Comparison of ENCODE assay signal across 1 cellular context in genomic region chr14:77033622-77034521, GRCh38.
TF ChIP-seq lines count a peak whose summit lies in the region.

No MANE protein-coding gene starts in this region.

TF ChIP-seq in HepG2, 621 proteins besides CTCF, POLR2A, EP300 and RAD21 (continued from another document and continues in another):
- TF ChIP-seq SNAI1 (CRISPR knock-in tag; IDR thresholded peaks at IDR 0.05; ENCODE audit: borderline replicate concordance): no peak
- 0 out of 2 replicates have a peak, but pooled peaks have one; percentile 27 for TF ChIP-seq DNMT3B (CRISPR knock-in tag; conservative IDR thresholded peaks at IDR 0.05)
- TF ChIP-seq MED13 (CRISPR knock-in tag; IDR thresholded peaks at IDR 0.05): peak; percentile 73; the same call in 1 of the 2 replicates
- TF ChIP-seq NFYB (CRISPR knock-in tag; IDR thresholded peaks at IDR 0.05): no peak
- TF ChIP-seq ZSCAN9 (CRISPR knock-in tag; IDR thresholded peaks at IDR 0.05; ENCODE audit: borderline replicate concordance): no peak
- no peak for TF ChIP-seq MNT (IDR thresholded peaks at IDR 0.05)
- TF ChIP-seq NCOR1 (IDR thresholded peaks at IDR 0.05; ENCODE audit: borderline replicate concordance, low read length): peak; percentile 74; the same call in 1 of the 2 replicates
- TF ChIP-seq, protein P1, sequence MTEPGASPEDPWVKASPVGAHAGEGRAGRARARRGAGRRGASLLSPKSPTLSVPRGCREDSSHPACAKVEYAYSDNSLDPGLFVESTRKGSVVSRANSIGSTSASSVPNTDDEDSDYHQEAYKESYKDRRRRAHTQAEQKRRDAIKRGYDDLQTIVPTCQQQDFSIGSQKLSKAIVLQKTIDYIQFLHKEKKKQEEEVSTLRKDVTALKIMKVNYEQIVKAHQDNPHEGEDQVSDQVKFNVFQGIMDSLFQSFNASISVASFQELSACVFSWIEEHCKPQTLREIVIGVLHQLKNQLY (CRISPR knock-in tag; IDR thresholded peaks at IDR 0.05): no peak
- TF ChIP-seq, protein P2, sequence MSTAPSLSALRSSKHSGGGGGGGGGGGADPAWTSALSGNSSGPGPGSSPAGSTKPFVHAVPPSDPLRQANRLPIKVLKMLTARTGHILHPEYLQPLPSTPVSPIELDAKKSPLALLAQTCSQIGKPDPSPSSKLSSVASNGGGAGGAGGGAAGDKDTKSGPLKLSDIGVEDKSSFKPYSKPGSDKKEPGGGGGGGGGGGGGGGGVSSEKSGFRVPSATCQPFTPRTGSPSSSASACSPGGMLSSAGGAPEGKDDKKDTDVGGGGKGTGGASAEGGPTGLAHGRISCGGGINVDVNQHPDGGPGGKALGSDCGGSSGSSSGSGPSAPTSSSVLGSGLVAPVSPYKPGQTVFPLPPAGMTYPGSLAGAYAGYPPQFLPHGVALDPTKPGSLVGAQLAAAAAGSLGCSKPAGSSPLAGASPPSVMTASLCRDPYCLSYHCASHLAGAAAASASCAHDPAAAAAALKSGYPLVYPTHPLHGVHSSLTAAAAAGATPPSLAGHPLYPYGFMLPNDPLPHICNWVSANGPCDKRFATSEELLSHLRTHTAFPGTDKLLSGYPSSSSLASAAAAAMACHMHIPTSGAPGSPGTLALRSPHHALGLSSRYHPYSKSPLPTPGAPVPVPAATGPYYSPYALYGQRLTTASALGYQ (CRISPR knock-in tag; IDR thresholded peaks at IDR 0.05): peak; percentile 87; the same call in 1 of the 2 replicates
- 0 out of 2 replicates have a peak, but pooled peaks have one; percentile 34 for TF ChIP-seq SIX1 (CRISPR knock-in tag; IDR thresholded peaks at IDR 0.05; ENCODE audit: borderline replicate concordance)
- TF ChIP-seq REPIN1 (CRISPR knock-in tag; IDR thresholded peaks at IDR 0.05; ENCODE audit: borderline replicate concordance, low read depth): no peak; the same call in 1 of the 2 replicates
- TF ChIP-seq SAP130 (CRISPR knock-in tag; IDR thresholded peaks at IDR 0.05; ENCODE audit: low read depth): peak; percentile 85
- TF ChIP-seq ZNF639 (CRISPR knock-in tag; conservative IDR thresholded peaks at IDR 0.05): no peak
- no peak for TF ChIP-seq ZNF547 (CRISPR knock-in tag; IDR thresholded peaks at IDR 0.05)
- no peak for TF ChIP-seq ZNF724P (CRISPR knock-in tag; IDR thresholded peaks at IDR 0.05; ENCODE audit: borderline replicate concordance)
- TF ChIP-seq ZNF7 (CRISPR knock-in tag; IDR thresholded peaks at IDR 0.05): peak; percentile 71; the same call in 1 of the 2 replicates
- TF ChIP-seq, protein P3, sequence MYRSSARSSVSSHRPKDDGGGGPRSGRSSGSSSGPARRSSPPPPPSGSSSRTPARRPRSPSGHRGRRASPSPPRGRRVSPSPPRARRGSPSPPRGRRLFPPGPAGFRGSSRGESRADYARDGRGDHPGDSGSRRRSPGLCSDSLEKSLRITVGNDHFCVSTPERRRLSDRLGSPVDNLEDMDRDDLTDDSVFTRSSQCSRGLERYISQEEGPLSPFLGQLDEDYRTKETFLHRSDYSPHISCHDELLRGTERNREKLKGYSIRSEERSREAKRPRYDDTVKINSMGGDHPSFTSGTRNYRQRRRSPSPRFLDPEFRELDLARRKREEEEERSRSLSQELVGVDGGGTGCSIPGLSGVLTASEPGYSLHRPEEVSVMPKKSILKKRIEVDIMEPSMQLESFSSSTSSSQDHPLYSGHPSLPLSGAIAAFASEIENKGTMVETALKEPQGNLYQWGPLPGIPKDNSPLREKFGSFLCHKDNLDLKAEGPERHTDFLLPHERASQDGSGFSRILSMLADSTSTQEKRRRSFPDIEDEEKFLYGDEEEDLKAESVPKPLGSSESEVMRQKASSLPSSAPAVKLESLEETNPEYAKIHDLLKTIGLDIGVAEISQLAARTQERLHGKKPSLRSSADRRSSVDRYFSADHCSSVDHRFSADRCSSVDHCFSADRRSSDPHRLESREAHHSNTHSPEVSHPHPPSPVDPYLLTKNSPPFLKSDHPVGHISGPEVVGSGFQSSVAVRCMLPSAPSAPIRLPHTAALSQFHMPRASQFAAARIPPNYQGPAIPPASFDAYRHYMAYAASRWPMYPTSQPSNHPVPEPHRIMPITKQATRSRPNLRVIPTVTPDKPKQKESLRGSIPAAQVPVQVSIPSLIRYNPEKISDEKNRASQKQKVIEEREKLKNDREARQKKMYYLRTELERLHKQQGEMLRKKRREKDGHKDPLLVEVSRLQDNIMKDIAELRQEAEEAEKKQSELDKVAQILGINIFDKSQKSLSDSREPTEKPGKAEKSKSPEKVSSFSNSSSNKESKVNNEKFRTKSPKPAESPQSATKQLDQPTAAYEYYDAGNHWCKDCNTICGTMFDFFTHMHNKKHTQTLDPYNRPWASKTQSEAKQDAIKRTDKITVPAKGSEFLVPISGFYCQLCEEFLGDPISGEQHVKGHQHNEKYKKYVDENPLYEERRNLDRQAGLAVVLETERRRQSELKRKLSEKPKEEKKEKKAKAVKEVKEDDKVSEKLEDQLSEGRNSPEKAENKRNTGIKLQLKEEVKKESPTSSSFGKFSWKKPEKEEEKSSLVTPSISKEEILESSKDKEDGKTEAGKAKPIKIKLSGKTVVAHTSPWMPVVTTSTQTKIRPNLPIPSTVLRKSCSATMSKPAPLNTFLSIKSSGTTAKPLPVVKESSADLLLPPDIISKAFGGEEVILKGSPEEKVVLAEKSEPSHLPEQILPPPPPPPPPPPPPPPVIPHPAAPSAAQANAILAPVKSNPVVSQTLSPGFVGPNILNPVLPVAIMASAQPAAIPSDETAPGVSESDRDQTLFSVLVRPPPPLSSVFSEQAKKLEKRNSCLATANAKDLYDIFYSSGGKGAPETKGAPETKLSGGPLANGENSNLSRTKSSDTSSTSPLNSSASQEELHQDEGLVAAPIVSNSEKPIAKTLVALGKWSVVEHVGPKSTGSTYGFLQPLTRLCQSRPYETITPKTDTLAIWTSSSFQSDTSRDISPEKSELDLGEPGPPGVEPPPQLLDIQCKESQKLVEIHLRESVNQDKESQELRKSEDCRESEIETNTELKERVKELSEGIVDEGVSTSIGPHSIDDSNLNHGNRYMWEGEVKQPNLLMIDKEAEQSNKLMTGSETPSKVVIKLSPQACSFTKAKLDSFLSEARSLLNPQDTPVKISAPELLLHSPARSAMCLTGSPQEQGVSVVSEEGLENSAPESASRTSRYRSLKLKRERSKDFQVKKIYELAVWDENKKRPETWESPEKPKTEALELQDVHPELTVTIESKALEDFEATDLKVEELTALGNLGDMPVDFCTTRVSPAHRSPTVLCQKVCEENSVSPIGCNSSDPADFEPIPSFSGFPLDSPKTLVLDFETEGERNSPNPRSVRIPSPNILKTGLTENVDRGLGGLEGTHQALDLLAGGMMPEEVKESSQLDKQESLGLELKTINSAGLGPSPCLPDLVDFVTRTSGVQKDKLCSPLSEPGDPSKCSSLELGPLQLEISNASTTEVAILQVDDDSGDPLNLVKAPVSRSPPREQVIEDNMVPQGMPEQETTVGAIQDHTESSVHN (CRISPR knock-in tag; IDR thresholded peaks at IDR 0.05): no peak
- TF ChIP-seq ADNP (CRISPR knock-in tag; IDR thresholded peaks at IDR 0.05): 0 out of 2 replicates have a peak, but pooled peaks have one; percentile 48
- TF ChIP-seq ZNF136 (CRISPR knock-in tag; IDR thresholded peaks at IDR 0.05; ENCODE audit: low read depth): 0 out of 2 replicates have a peak, but pooled peaks have one; percentile 15
- TF ChIP-seq NFE2 (CRISPR knock-in tag; IDR thresholded peaks at IDR 0.05): no peak
- TF ChIP-seq ZNF615 (CRISPR knock-in tag; IDR thresholded peaks at IDR 0.05; ENCODE audit: borderline replicate concordance): no peak
- TF ChIP-seq ZNF879 (CRISPR knock-in tag; IDR thresholded peaks at IDR 0.05): no peak
- peak; percentile 64; the same call in 1 of the 2 replicates for TF ChIP-seq ZNF766 (CRISPR knock-in tag; IDR thresholded peaks at IDR 0.05; ENCODE audit: borderline replicate concordance)
- TF ChIP-seq, protein P4, sequence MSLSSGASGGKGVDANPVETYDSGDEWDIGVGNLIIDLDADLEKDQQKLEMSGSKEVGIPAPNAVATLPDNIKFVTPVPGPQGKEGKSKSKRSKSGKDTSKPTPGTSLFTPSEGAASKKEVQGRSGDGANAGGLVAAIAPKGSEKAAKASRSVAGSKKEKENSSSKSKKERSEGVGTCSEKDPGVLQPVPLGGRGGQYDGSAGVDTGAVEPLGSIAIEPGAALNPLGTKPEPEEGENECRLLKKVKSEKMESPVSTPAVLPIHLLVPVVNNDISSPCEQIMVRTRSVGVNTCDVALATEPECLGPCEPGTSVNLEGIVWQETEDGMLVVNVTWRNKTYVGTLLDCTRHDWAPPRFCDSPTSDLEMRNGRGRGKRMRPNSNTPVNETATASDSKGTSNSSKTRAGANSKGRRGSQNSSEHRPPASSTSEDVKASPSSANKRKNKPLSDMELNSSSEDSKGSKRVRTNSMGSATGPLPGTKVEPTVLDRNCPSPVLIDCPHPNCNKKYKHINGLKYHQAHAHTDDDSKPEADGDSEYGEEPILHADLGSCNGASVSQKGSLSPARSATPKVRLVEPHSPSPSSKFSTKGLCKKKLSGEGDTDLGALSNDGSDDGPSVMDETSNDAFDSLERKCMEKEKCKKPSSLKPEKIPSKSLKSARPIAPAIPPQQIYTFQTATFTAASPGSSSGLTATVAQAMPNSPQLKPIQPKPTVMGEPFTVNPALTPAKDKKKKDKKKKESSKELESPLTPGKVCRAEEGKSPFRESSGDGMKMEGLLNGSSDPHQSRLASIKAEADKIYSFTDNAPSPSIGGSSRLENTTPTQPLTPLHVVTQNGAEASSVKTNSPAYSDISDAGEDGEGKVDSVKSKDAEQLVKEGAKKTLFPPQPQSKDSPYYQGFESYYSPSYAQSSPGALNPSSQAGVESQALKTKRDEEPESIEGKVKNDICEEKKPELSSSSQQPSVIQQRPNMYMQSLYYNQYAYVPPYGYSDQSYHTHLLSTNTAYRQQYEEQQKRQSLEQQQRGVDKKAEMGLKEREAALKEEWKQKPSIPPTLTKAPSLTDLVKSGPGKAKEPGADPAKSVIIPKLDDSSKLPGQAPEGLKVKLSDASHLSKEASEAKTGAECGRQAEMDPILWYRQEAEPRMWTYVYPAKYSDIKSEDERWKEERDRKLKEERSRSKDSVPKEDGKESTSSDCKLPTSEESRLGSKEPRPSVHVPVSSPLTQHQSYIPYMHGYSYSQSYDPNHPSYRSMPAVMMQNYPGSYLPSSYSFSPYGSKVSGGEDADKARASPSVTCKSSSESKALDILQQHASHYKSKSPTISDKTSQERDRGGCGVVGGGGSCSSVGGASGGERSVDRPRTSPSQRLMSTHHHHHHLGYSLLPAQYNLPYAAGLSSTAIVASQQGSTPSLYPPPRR (CRISPR knock-in tag; IDR thresholded peaks at IDR 0.05; ENCODE audit: borderline replicate concordance): peak; percentile 91
- TF ChIP-seq ZNF317 (CRISPR knock-in tag; IDR thresholded peaks at IDR 0.05): no peak
- peak; percentile 53; the same call in 1 of the 2 replicates for TF ChIP-seq CCDC6 (CRISPR knock-in tag; IDR thresholded peaks at IDR 0.05)
- TF ChIP-seq PAX8 (CRISPR knock-in tag; IDR thresholded peaks at IDR 0.05; ENCODE audit: borderline replicate concordance): no peak
- TF ChIP-seq, protein P5, sequence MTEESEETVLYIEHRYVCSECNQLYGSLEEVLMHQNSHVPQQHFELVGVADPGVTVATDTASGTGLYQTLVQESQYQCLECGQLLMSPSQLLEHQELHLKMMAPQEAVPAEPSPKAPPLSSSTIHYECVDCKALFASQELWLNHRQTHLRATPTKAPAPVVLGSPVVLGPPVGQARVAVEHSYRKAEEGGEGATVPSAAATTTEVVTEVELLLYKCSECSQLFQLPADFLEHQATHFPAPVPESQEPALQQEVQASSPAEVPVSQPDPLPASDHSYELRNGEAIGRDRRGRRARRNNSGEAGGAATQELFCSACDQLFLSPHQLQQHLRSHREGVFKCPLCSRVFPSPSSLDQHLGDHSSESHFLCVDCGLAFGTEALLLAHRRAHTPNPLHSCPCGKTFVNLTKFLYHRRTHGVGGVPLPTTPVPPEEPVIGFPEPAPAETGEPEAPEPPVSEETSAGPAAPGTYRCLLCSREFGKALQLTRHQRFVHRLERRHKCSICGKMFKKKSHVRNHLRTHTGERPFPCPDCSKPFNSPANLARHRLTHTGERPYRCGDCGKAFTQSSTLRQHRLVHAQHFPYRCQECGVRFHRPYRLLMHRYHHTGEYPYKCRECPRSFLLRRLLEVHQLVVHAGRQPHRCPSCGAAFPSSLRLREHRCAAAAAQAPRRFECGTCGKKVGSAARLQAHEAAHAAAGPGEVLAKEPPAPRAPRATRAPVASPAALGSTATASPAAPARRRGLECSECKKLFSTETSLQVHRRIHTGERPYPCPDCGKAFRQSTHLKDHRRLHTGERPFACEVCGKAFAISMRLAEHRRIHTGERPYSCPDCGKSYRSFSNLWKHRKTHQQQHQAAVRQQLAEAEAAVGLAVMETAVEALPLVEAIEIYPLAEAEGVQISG (CRISPR knock-in tag; IDR thresholded peaks at IDR 0.05): peak; percentile 73
- TF ChIP-seq HNF4A (CRISPR knock-in tag; IDR thresholded peaks at IDR 0.05): peak; percentile 79
- TF ChIP-seq CHD4 (IDR thresholded peaks at IDR 0.05; ENCODE audit: borderline replicate concordance, low read length): no peak; the same call in 1 of the 2 replicates
- TF ChIP-seq, protein P6, sequence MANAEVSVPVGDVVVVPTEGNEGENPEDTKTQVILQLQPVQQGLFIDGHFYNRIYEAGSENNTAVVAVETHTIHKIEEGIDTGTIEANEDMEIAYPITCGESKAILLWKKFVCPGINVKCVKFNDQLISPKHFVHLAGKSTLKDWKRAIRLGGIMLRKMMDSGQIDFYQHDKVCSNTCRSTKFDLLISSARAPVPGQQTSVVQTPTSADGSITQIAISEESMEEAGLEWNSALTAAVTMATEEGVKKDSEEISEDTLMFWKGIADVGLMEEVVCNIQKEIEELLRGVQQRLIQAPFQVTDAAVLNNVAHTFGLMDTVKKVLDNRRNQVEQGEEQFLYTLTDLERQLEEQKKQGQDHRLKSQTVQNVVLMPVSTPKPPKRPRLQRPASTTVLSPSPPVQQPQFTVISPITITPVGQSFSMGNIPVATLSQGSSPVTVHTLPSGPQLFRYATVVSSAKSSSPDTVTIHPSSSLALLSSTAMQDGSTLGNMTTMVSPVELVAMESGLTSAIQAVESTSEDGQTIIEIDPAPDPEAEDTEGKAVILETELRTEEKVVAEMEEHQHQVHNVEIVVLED (CRISPR knock-in tag; IDR thresholded peaks at IDR 0.05; ENCODE audit: borderline replicate concordance): 0 out of 2 replicates have a peak, but pooled peaks have one; percentile 28
- no peak for TF ChIP-seq ZEB1 (IDR thresholded peaks at IDR 0.05; ENCODE audit: insufficient replicate concordance, low read depth)
- no peak for TF ChIP-seq ZNF207 (IDR thresholded peaks at IDR 0.05; ENCODE audit: borderline replicate concordance)
